In genomic region chrX:13661735-13662536, GRCh38 we compare ENCODE assay signal across 10 cellular contexts.
DNase-seq lines count a peak whose midpoint lies in the region; ATAC-seq and TF ChIP-seq lines count a peak whose summit lies in the region.
"Had no signal": no experiment of that assay in that cellular context is flagged by ENCODE, and none has a peak within 500 bp of the region (broad histone marks: within the 10 kb centered on the region; RNA-seq: fewer than 3 reads in every experiment).

No MANE protein-coding gene starts in this region.

- peak overlapping the region; percentile 50 to 60 for H3K27ac ChIP-seq in tibial artery

- TF ChIP-seq CTCF in tibial artery (IDR thresholded peaks at IDR 0.05), result no peak

- H3K9ac ChIP-seq in endocrine pancreas (ENCODE audit: control insufficient read depth, insufficient read depth, low read length), result peak overlapping the region; percentile 72

- H3K9me3 ChIP-seq in endocrine pancreas (ENCODE audit: control insufficient read depth, low read length), result no peaks in the 10 kb centered on the region
- no peaks in the 10 kb centered on the region for H3K9me3 ChIP-seq in tibial artery

- no peaks in the 10 kb centered on the region for H3K4me1 ChIP-seq in endocrine pancreas (ENCODE audit: control insufficient read depth, insufficient read depth, low read length)
- H3K4me1 ChIP-seq in tibial artery, result peaks cover 0 to 10% (median 3%) of the 10 kb centered on the region in 4 donors

- peak; percentile 19 for DNase-seq in stimulated activated CD4-positive, alpha-beta T cell treated with anti-CD3 and anti-CD28 coated beads, Interleukin-15, amount 100 ng/mL, for 24 hours
- no peak for DNase-seq in stimulated activated CD4-positive, alpha-beta T cell treated with anti-CD3 and anti-CD28 coated beads, Interleukin-12 subunit alpha, Interleukin-12 subunit beta, amount 100 ng/mL, for 4 hours
- DNase-seq in tibial artery (no peak), hippocampal formation (lab: John Stamatoyannopoulos, UW) (no peak)
- DNase-seq: H7, NCI-H1694 had no signal

- ATAC-seq in HG03354 (IDR thresholded peaks at IDR 0.05; ENCODE audit: poor library complexity, severe bottlenecking, unreplicated experiment), result peak; percentile 48
- ATAC-seq in HG02763 (IDR thresholded peaks at IDR 0.05; ENCODE audit: unreplicated experiment), result no peak
- ATAC-seq in HG03025 (IDR thresholded peaks at IDR 0.05; ENCODE audit: low FRiP score, unreplicated experiment), result no peak

- H3K36me3 ChIP-seq in endocrine pancreas (ENCODE audit: control insufficient read depth, insufficient read depth, low read length), result no peaks in the 10 kb centered on the region
- H3K36me3 ChIP-seq in tibial artery, result peaks cover 0 to 11% (median 0%) of the 10 kb centered on the region in 3 donors

- H3K4me3 ChIP-seq in endocrine pancreas (ENCODE audit: control insufficient read depth, insufficient read depth, low read length) (peak overlapping the region; percentile 62), tibial artery (peak overlapping the region; percentile 29 to 31)

- H3K27me3 ChIP-seq in endocrine pancreas (ENCODE audit: control insufficient read depth, insufficient read depth, low read length) (no peaks in the 10 kb centered on the region), tibial artery (no peaks in the 10 kb centered on the region)

- intact Hi-C loops in tibial artery (cut with DNase I; ENCODE audit: low total_unique reads), result no loop called here
